Comparison of ENCODE assay signal across 1 cellular context in the genomic region with DNA sequence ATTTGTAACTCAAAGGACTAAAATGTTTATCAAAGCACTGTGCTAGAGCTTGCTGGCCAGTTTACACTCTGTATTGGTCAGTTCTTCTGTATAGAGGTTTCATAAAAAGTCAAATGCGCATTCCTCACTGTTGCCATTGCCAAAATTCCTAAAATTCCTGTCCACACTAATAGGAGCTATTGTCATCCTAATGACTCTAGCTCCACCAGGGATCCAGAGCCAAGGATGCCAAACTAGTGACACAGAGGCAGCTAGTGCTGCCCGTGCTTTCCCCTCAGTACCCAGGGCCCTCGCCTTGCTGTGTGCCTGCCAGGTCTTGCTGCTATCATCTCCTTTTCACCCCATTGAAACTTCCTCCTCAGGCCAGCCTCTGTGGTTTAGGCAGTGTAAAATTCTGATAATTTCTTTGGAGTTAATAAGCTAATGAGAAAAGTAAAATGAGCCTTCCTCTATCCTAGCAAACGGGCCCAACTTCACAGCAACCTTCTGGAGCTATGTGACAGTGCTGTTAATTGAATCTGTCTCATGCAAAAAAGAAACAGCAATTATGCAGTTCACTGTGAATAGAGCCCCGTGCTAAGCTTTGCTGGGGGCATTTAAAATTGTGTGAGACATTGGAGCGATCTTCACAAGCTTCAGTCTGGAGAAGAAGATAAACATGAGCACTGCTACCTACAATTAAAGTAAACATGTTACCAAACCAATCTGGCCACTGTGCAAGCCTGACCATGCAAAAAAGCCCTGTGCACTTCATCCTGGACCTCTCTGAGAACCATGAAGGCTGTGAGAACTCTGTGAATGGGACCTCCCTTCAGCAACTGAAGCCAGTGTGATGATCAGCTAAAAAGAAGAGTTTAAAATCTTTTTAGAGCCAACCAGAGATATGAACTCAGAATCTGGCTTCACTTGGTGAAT.
TF ChIP-seq lines count a peak whose summit lies in the region.

No MANE protein-coding gene starts in this region.

TF ChIP-seq in HepG2, 621 proteins besides CTCF, POLR2A, EP300 and RAD21:
- TF ChIP-seq ATF7-NPFF (CRISPR knock-in tag; IDR thresholded peaks at IDR 0.05; ENCODE audit: low read depth) (no peak), FOXA3 (CRISPR knock-in tag; IDR thresholded peaks at IDR 0.05) (peak; percentile 32; the same call in 1 of the 2 replicates), GZF1 (CRISPR knock-in tag; IDR thresholded peaks at IDR 0.05) (no peak), SOX6 (IDR thresholded peaks at IDR 0.05) (no peak), SOX6 (CRISPR knock-in tag; IDR thresholded peaks at IDR 0.05) (no peak), ZNF878 (CRISPR knock-in tag; IDR thresholded peaks at IDR 0.05) (no peak), U2AF2 (IDR thresholded peaks at IDR 0.05; ENCODE audit: low read depth, low read length) (no peak), ZNF3 (CRISPR knock-in tag; IDR thresholded peaks at IDR 0.05) (no peak), RNF2 (conservative IDR thresholded peaks at IDR 0.05; ENCODE audit: low read depth) (no peak), TEAD3 (CRISPR knock-in tag; optimal IDR thresholded peaks at IDR 0.05; ENCODE audit: borderline replicate concordance) (peak; percentile 57), FOXA1 (IDR thresholded peaks at IDR 0.05) (no peak), FOXA1 (CRISPR knock-in tag; IDR thresholded peaks at IDR 0.05) (0 out of 2 replicates have a peak, but pooled peaks have one; percentile 15), SOX5 (CRISPR knock-in tag; IDR thresholded peaks at IDR 0.05; ENCODE audit: borderline replicate concordance) (peak; percentile 30; the same call in 1 of the 2 replicates), SOX13 (IDR thresholded peaks at IDR 0.05) (no peak), SOX13 (CRISPR knock-in tag; conservative IDR thresholded peaks at IDR 0.05 in 1 of 2, IDR thresholded peaks at IDR 0.05 in 1 of 2) (0 out of 4 replicates have a peak, but pooled peaks of 1 of the 2 experiments have one; percentile 21), SNRNP70 (IDR thresholded peaks at IDR 0.05; ENCODE audit: low read depth, low read length) (no peak)
